ENCODE assay signal across 2 cellular contexts in the genomic region with DNA sequence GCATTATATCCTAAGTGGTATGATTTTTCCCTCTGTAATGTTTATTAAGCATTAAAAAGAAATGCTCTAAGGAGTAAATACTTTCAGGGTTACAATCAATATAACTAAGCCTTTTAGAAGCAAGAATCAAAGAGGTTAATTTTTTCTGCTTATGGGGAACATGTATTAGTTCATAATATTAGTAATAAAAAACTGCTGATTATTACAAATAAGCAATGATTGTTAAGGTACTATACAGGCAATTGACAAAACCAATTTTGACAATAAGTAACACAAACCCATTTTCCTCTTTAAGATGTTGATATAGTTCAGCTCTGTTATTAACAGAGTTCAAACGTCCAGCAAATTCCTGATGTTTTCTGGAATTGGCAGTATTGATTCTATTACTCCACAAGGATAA.
TF ChIP-seq lines count a peak whose summit lies in the region.

No MANE protein-coding gene starts in this region.

TF ChIP-seq in IMR-90, 13 proteins besides CTCF, POLR2A, EP300 and RAD21:
- TF ChIP-seq MAFK (IDR thresholded peaks at IDR 0.05; ENCODE audit: low read depth, low read length): peak; percentile 30; the same call in 1 of the 2 replicates
- TF ChIP-seq, protein P1, sequence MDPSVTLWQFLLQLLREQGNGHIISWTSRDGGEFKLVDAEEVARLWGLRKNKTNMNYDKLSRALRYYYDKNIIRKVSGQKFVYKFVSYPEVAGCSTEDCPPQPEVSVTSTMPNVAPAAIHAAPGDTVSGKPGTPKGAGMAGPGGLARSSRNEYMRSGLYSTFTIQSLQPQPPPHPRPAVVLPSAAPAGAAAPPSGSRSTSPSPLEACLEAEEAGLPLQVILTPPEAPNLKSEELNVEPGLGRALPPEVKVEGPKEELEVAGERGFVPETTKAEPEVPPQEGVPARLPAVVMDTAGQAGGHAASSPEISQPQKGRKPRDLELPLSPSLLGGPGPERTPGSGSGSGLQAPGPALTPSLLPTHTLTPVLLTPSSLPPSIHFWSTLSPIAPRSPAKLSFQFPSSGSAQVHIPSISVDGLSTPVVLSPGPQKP (IDR thresholded peaks at IDR 0.05; ENCODE audit: borderline replicate concordance, low read depth, low read length): no peak
TF ChIP-seq in IMR-90: peak in this region for 1.

TF ChIP-seq in K562, 482 proteins besides CTCF, POLR2A, EP300 and RAD21:
- TF ChIP-seq, protein P2, sequence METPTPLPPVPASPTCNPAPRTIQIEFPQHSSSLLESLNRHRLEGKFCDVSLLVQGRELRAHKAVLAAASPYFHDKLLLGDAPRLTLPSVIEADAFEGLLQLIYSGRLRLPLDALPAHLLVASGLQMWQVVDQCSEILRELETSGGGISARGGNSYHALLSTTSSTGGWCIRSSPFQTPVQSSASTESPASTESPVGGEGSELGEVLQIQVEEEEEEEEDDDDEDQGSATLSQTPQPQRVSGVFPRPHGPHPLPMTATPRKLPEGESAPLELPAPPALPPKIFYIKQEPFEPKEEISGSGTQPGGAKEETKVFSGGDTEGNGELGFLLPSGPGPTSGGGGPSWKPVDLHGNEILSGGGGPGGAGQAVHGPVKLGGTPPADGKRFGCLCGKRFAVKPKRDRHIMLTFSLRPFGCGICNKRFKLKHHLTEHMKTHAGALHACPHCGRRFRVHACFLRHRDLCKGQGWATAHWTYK (CRISPR knock-in tag; IDR thresholded peaks at IDR 0.05): no peak
- TF ChIP-seq YY1 (IDR thresholded peaks at IDR 0.05; ENCODE audit: borderline replicate concordance in 1 of 3, control insufficient read depth in 1 of 3, extremely low read depth in 1 of 3, insufficient read depth in 3 of 3, insufficient read length in 1 of 3, insufficient replicate concordance in 2 of 3, low read depth in 1 of 3, low read length in 2 of 3): no peak
- TF ChIP-seq, protein P3, sequence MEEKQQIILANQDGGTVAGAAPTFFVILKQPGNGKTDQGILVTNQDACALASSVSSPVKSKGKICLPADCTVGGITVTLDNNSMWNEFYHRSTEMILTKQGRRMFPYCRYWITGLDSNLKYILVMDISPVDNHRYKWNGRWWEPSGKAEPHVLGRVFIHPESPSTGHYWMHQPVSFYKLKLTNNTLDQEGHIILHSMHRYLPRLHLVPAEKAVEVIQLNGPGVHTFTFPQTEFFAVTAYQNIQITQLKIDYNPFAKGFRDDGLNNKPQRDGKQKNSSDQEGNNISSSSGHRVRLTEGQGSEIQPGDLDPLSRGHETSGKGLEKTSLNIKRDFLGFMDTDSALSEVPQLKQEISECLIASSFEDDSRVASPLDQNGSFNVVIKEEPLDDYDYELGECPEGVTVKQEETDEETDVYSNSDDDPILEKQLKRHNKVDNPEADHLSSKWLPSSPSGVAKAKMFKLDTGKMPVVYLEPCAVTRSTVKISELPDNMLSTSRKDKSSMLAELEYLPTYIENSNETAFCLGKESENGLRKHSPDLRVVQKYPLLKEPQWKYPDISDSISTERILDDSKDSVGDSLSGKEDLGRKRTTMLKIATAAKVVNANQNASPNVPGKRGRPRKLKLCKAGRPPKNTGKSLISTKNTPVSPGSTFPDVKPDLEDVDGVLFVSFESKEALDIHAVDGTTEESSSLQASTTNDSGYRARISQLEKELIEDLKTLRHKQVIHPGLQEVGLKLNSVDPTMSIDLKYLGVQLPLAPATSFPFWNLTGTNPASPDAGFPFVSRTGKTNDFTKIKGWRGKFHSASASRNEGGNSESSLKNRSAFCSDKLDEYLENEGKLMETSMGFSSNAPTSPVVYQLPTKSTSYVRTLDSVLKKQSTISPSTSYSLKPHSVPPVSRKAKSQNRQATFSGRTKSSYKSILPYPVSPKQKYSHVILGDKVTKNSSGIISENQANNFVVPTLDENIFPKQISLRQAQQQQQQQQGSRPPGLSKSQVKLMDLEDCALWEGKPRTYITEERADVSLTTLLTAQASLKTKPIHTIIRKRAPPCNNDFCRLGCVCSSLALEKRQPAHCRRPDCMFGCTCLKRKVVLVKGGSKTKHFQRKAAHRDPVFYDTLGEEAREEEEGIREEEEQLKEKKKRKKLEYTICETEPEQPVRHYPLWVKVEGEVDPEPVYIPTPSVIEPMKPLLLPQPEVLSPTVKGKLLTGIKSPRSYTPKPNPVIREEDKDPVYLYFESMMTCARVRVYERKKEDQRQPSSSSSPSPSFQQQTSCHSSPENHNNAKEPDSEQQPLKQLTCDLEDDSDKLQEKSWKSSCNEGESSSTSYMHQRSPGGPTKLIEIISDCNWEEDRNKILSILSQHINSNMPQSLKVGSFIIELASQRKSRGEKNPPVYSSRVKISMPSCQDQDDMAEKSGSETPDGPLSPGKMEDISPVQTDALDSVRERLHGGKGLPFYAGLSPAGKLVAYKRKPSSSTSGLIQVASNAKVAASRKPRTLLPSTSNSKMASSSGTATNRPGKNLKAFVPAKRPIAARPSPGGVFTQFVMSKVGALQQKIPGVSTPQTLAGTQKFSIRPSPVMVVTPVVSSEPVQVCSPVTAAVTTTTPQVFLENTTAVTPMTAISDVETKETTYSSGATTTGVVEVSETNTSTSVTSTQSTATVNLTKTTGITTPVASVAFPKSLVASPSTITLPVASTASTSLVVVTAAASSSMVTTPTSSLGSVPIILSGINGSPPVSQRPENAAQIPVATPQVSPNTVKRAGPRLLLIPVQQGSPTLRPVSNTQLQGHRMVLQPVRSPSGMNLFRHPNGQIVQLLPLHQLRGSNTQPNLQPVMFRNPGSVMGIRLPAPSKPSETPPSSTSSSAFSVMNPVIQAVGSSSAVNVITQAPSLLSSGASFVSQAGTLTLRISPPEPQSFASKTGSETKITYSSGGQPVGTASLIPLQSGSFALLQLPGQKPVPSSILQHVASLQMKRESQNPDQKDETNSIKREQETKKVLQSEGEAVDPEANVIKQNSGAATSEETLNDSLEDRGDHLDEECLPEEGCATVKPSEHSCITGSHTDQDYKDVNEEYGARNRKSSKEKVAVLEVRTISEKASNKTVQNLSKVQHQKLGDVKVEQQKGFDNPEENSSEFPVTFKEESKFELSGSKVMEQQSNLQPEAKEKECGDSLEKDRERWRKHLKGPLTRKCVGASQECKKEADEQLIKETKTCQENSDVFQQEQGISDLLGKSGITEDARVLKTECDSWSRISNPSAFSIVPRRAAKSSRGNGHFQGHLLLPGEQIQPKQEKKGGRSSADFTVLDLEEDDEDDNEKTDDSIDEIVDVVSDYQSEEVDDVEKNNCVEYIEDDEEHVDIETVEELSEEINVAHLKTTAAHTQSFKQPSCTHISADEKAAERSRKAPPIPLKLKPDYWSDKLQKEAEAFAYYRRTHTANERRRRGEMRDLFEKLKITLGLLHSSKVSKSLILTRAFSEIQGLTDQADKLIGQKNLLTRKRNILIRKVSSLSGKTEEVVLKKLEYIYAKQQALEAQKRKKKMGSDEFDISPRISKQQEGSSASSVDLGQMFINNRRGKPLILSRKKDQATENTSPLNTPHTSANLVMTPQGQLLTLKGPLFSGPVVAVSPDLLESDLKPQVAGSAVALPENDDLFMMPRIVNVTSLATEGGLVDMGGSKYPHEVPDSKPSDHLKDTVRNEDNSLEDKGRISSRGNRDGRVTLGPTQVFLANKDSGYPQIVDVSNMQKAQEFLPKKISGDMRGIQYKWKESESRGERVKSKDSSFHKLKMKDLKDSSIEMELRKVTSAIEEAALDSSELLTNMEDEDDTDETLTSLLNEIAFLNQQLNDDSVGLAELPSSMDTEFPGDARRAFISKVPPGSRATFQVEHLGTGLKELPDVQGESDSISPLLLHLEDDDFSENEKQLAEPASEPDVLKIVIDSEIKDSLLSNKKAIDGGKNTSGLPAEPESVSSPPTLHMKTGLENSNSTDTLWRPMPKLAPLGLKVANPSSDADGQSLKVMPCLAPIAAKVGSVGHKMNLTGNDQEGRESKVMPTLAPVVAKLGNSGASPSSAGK (IDR thresholded peaks at IDR 0.05): no peak
- TF ChIP-seq ZNF316 (IDR thresholded peaks at IDR 0.05): peak; percentile 77
- peak; percentile 23; the same call in 1 of the 2 replicates for TF ChIP-seq MAFF (IDR thresholded peaks at IDR 0.05; ENCODE audit: low read length)
- TF ChIP-seq ATF1 (CRISPR knock-in tag; IDR thresholded peaks at IDR 0.05): no peak
- TF ChIP-seq ATF1 (tag; IDR thresholded peaks at IDR 0.05): no peak
- no peak for TF ChIP-seq RBM25 (IDR thresholded peaks at IDR 0.05; ENCODE audit: low read depth, low read length, severe bottlenecking)
- no peak for TF ChIP-seq ZZZ3 (IDR thresholded peaks at IDR 0.05)
- peak; percentile 45; the same call in 1 of the 2 replicates for TF ChIP-seq C11orf30 (IDR thresholded peaks at IDR 0.05; ENCODE audit: low read depth)
- no peak for TF ChIP-seq ZNF212 (CRISPR knock-in tag; IDR thresholded peaks at IDR 0.05)
- TF ChIP-seq HNRNPLL (IDR thresholded peaks at IDR 0.05; ENCODE audit: low read depth, low read length, poor library complexity, severe bottlenecking): no peak
- TF ChIP-seq MAFG (tag; conservative IDR thresholded peaks at IDR 0.05): 0 out of 2 replicates have a peak, but pooled peaks have one; percentile 26
- TF ChIP-seq ZNF324 (CRISPR knock-in tag; IDR thresholded peaks at IDR 0.05): no peak
- TF ChIP-seq LEF1 (IDR thresholded peaks at IDR 0.05): no peak
- TF ChIP-seq, protein P4, sequence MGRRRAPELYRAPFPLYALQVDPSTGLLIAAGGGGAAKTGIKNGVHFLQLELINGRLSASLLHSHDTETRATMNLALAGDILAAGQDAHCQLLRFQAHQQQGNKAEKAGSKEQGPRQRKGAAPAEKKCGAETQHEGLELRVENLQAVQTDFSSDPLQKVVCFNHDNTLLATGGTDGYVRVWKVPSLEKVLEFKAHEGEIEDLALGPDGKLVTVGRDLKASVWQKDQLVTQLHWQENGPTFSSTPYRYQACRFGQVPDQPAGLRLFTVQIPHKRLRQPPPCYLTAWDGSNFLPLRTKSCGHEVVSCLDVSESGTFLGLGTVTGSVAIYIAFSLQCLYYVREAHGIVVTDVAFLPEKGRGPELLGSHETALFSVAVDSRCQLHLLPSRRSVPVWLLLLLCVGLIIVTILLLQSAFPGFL (CRISPR knock-in tag; IDR thresholded peaks at IDR 0.05): no peak
- no peak for TF ChIP-seq U2AF1 (optimal IDR thresholded peaks at IDR 0.05; ENCODE audit: low read depth, low read length)
- TF ChIP-seq EGR1 (conservative IDR thresholded peaks at IDR 0.05): no peak
- TF ChIP-seq GABPA (tag; conservative IDR thresholded peaks at IDR 0.05; ENCODE audit: low read depth): no peak
- no peak for TF ChIP-seq CREM (IDR thresholded peaks at IDR 0.05; ENCODE audit: low read depth)
- TF ChIP-seq ZNF408 (CRISPR knock-in tag; IDR thresholded peaks at IDR 0.05; ENCODE audit: low read depth): no peak
- TF ChIP-seq ZNF76 (CRISPR knock-in tag; IDR thresholded peaks at IDR 0.05; ENCODE audit: borderline replicate concordance): no peak
- no peak for TF ChIP-seq SOX6 (IDR thresholded peaks at IDR 0.05)
TF ChIP-seq in K562: peak in this region for 4.
